27 cellular contexts compared by ENCODE assay signal in the genomic region with DNA sequence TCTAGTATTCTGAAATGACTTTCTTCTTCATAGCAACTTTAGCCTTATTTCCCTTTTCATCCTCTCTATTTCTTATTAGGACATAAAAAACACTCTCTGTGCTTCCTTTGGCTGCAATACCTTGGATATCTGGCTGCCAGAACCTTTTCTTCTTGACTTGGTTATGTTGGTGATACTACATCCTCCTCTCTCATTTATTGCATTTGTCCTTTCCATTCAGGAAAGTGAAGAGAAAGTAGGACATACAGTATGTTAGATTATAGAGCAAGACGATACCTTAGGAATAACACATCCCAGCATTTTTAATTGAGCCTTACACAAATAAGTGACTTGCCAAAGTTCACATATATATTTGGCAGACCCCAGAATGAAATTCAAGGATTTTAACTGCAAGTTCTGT.
"Had no signal": no experiment of that assay in that cellular context is flagged by ENCODE, and none has a peak within 500 bp of the region (broad histone marks: within the 10 kb centered on the region; RNA-seq: fewer than 3 reads in every experiment).

No MANE protein-coding gene starts in this region.

- H3K36me3 ChIP-seq: stomach, suprapubic skin, thoracic aorta, thyroid gland, tibial artery, tibial nerve, transverse colon, upper lobe of left lung, upper lobe of right lung, uterus, vagina had no signal

- ATAC-seq: stimulated activated effector memory CD8-positive, alpha-beta T cell treated with anti-CD3 and anti-CD28 coated beads, Interleukin-12 subunit alpha, Interleukin-12 subunit beta, amount 100 ng/mL, for 72 hours; stimulated activated memory B cell treated with anti-CD40 and anti-IgM and Interleukin-4, amounts not matched to agents 10 μg/mL and 1 μg/mL and 100 μg/mL, for 72 hours; stimulated activated naive B cell treated with anti-CD40 and anti-IgM and Interleukin-4, amounts not matched to agents 10 μg/mL and 1 μg/mL and 100 μg/mL, for 72 hours; stimulated activated naive CD8-positive, alpha-beta T cell treated with anti-CD3 and anti-CD28 coated beads, Interleukin-15, amount 100 ng/mL, for 72 hours; stimulated activated naive CD8-positive, alpha-beta T cell treated with anti-CD3 and anti-CD28 coated beads, Interleukin-15, Interleukin-2, amounts not matched to agents 100 U/mL and 50 U/mL, for 24 hours; upper lobe of right lung had no signal

- H3K4me1 ChIP-seq: stomach, suprapubic skin, testis, thyroid gland, tibial artery, tibial nerve, upper lobe of left lung, upper lobe of right lung, uterus, vagina had no signal

- FAIRE-seq: urothelium cell line had no signal

- H3K4me3 ChIP-seq: stomach, suprapubic skin, testis, thoracic aorta, thyroid gland, tibial artery, tibial nerve, transverse colon, upper lobe of left lung, upper lobe of right lung, uterus, vagina had no signal

- H3K27ac ChIP-seq: stomach, suprapubic skin, testis, thoracic aorta, thyroid gland, tibial artery, tibial nerve, transverse colon, upper lobe of left lung, upper lobe of right lung, uterus, vagina had no signal

- H3K27me3 ChIP-seq: stomach, suprapubic skin, testis, thyroid gland, tibial artery, tibial nerve, transverse colon, upper lobe of left lung, upper lobe of right lung, uterus, vagina had no signal

- DNase-seq: stimulated activated CD4-positive, alpha-beta T cell treated with anti-CD3 and anti-CD28 coated beads, Interleukin-2, amount 100 ng/mL, for 48 hours; stimulated activated CD4-positive, alpha-beta T cell treated with anti-CD3 and anti-CD28 coated beads, Interleukin-4, amount 100 ng/mL, for 1 hour; stimulated activated CD4-positive, alpha-beta T cell treated with anti-CD3 and anti-CD28 coated beads, Interleukin-4, amount 100 ng/mL, for 24 hours; stimulated activated CD4-positive, alpha-beta T cell treated with anti-CD3 and anti-CD28 coated beads, Interleukin-4, amount 100 ng/mL, for 4 hours; stimulated activated CD8-positive, alpha-beta memory T cell treated with anti-CD3 and anti-CD28 coated beads, Interleukin-4, amount 100 ng/mL, for 48 hours; stimulated activated naive B cell treated with anti-CD40 and anti-IgM and Interleukin-4, amounts not matched to agents 10 μg/mL and 1 μg/mL and 100 μg/mL, for 72 hours; stimulated activated naive CD4-positive, alpha-beta T cell; stimulated activated naive CD4-positive, alpha-beta T cell treated with Interleukin-2 at 50 U/mL for 16 hours; stimulated activated naive CD8-positive, alpha-beta T cell treated with anti-CD3 and anti-CD28 coated beads, Interleukin-15, amount 100 ng/mL, for 72 hours; stimulated activated naive CD8-positive, alpha-beta T cell treated with anti-CD3 and anti-CD28 coated beads, Interleukin-15, Interleukin-2, amounts not matched to agents 100 U/mL and 50 U/mL, for 24 hours; stomach; substantia nigra; testis; thyroid gland; tibial artery; transverse colon; trophoblast cell; upper lobe of left lung; upper lobe of right lung; uterus had no signal

- H3K9me3 ChIP-seq: stomach, suprapubic skin, testis, thoracic aorta, thyroid gland, tibial artery, tibial nerve, transverse colon, upper lobe of left lung, upper lobe of right lung, uterus, vagina had no signal
